8 cellular contexts compared by ENCODE assay signal in the genomic region with DNA sequence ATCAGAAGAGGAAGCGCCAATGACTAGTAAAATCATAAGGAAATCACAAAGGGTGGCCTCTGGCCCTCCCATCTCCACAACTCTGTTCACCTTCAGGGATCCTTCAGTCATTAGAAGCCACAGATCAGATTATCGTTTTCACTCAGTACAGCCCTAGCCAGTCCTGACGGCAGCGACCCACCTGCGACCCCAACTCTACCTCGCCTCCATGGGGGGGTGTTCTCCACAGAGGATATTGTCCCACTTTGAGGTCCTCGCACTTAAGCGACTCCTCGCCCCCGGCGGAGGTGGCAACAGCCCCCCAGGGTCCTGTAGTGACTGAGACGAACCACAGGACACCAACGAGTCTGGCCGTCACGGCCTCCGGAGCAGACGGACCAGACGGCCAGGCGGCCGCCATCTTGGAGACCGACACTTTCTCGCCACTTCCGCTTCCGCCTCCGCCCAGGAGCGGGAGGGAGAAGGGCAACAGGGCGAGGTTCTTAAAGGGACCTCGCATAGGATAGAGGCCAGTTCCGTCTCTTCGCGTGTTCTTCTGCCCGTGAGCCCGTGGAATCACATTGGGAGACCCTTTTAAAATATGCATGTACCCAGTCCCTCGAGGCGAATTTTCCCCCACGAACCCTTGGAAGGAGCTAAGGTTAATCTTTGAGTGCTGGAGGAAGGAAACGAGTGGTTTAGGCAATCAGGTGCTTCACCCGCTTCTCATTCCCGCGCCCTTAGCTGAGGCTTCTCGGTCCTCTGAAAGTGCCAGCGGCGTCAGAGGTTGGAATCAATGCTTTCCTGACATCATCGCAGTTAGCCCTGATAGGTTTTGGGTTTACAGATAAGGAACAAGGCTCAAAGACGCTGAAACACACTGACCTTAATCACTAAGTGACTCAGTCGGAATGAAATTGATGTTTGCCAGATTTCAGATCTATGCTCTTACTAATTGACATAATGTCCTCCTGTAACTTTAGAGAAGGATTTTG. TPM values are rescaled to one million over a fixed set of nuclear protein-coding genes. Genes with fewer than 3 reads are reported as not detected.
A peak's percentile ranks its signal among the peaks of the same experiment; 100 is the strongest.
DNase-seq lines count a peak whose midpoint lies in the region; ATAC-seq, FAIRE-seq and TF ChIP-seq lines count a peak whose summit lies in the region.

A gene (minus strand): TSS at position 421 of the 974 bp plus-strand sequence. CDS start 21 bp downstream, at position 400.

- H3K4me3 Mint-ChIP-seq in immature natural killer cell, result peak within 1 kb of the TSS; percentile 92 to 100 (median 96)

- H3K27ac Mint-ChIP-seq in immature natural killer cell, result peak within 1 kb of the TSS; percentile 91 to 99 (median 98)

- H3K4me1 ChIP-seq in ACC112 (ENCODE audit: control insufficient read depth, insufficient read depth, low read length, unreplicated experiment), result peaks cover 14% of the 10 kb centered on the region

- TF ChIP-seq CTCF in WI38 (IDR thresholded peaks at IDR 0.05; ENCODE audit: low read depth, low read length) (no peak), bronchial epithelial cell (IDR thresholded peaks at IDR 0.05; ENCODE audit: insufficient read depth, low read length, severe bottlenecking) (no peak)

- H3K9me3 Mint-ChIP-seq in immature natural killer cell, result peaks cover 0 to 2% (median 0%) of the 10 kb centered on the region in 6 donors

- no peak for FAIRE-seq in bronchial epithelial cell (lab: Jason Lieb, UNC)

- peak within 1 kb of the TSS; percentile 70 for H3K27ac ChIP-seq in ACC112 (ENCODE audit: low read depth, low read length)

- DNase-seq in NCI-H2196 treated with DMSO at 0.1 percent for 48 hours (lab: John Stamatoyannopoulos, UW; ENCODE audit: unreplicated experiment), result peak; percentile 90
- DNase-seq in bronchial epithelial cell (ENCODE audit: low read depth), result peak; percentile 93
- DNase-seq in immature natural killer cell, result peak; percentile 87 to 88 (median 87)
- peak; percentile 72 for DNase-seq in smooth muscle cell of the brain vasculature (ENCODE audit: low read depth, low spot score)

- H3K27me3 Mint-ChIP-seq in immature natural killer cell (ENCODE audit: low read depth in 3 of 3), result peaks cover 5 to 15% (median 13%) of the 10 kb centered on the region in 3 donors

- peaks cover 23 to 43% of the 10 kb centered on the region in 2 donors for H3K4me1 Mint-ChIP-seq in immature natural killer cell

- no peaks in the 10 kb centered on the region for H3K27me3 ChIP-seq in ACC112 (ENCODE audit: insufficient read depth, low read length)
- H3K27me3 ChIP-seq in bronchial epithelial cell (ENCODE audit: control insufficient read depth, insufficient read depth, low read length), result no peaks in the 10 kb centered on the region

- H3K4me3 ChIP-seq in ACC112 (ENCODE audit: low read depth, low read length) (peak within 1 kb of the TSS; percentile 91), WI38 (ENCODE audit: low read depth, low read length) (peak within 1 kb of the TSS; percentile 100), bronchial epithelial cell (ENCODE audit: low read depth, low read length) (peak within 1 kb of the TSS; percentile 100)

- peaks cover 35% of the 10 kb centered on the region for H3K79me2 ChIP-seq in ACC112 (ENCODE audit: control insufficient read depth, insufficient read depth, low read length, unreplicated experiment)

- peak within 1 kb of the TSS; percentile 94 for H2AFZ ChIP-seq in ACC112 (ENCODE audit: low read length, unreplicated experiment)

- peaks cover 0 to 8% (median 4%) of the 10 kb centered on the region in 3 donors for H3K36me3 Mint-ChIP-seq in immature natural killer cell

- peak; percentile 96 for ATAC-seq in GM18870 (IDR thresholded peaks at IDR 0.05; ENCODE audit: unreplicated experiment)
- ATAC-seq in HG03135 (IDR thresholded peaks at IDR 0.05; ENCODE audit: unreplicated experiment), result peak; percentile 100

- no peaks in the 10 kb centered on the region for H3K36me3 ChIP-seq in ACC112 (ENCODE audit: insufficient read depth, low read length)
- H3K36me3 ChIP-seq in bronchial epithelial cell (ENCODE audit: control insufficient read depth, insufficient read depth, low read length), result no peaks in the 10 kb centered on the region

RNA-seq across cellular contexts. Expression of the gene that starts here (rescaled TPM):
- total RNA-seq in bronchial epithelial cell, result 45.4 and 45.5 TPM in 2 replicates
- polyA plus RNA-seq in immature natural killer cell, result 10 to 100 TPM; 38.8 to 47.0 (median 46.9) TPM

Comparison
In these comparisons a context has a peak if more than half of its experiments do, and no peak if none do; other contexts are left out.
1. Peak in every context shown above with its lines: DNase-seq, ATAC-seq, H3K4me3 ChIP-seq and H3K27ac ChIP-seq.